ENCODE assay signal across 1 cellular context in genomic region chr20:956330-956951, GRCh38.
TF ChIP-seq lines count a peak whose summit lies in the region.

No MANE protein-coding gene starts in this region.

TF ChIP-seq in HepG2, 621 proteins besides CTCF, POLR2A, EP300 and RAD21 (continued from another document and continues in another):
- TF ChIP-seq ZNF33B (CRISPR knock-in tag; IDR thresholded peaks at IDR 0.05) = 0 out of 2 replicates have a peak, but pooled peaks have one; percentile 67
- TF ChIP-seq ATM (IDR thresholded peaks at IDR 0.05; ENCODE audit: borderline replicate concordance) = no peak
- TF ChIP-seq ZEB1 (IDR thresholded peaks at IDR 0.05; ENCODE audit: insufficient replicate concordance, low read depth) = no peak
- TF ChIP-seq GTF2F1 (IDR thresholded peaks at IDR 0.05; ENCODE audit: low read length) = 0 out of 2 replicates have a peak, but pooled peaks have one; percentile 36
- TF ChIP-seq SMC3 (IDR thresholded peaks at IDR 0.05; ENCODE audit: low read length) = peak; percentile 96
- TF ChIP-seq, protein P1, sequence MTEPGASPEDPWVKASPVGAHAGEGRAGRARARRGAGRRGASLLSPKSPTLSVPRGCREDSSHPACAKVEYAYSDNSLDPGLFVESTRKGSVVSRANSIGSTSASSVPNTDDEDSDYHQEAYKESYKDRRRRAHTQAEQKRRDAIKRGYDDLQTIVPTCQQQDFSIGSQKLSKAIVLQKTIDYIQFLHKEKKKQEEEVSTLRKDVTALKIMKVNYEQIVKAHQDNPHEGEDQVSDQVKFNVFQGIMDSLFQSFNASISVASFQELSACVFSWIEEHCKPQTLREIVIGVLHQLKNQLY (CRISPR knock-in tag; IDR thresholded peaks at IDR 0.05) = no peak
- no peak for TF ChIP-seq FOXC1 (CRISPR knock-in tag; IDR thresholded peaks at IDR 0.05; ENCODE audit: borderline replicate concordance)
- peak; percentile 74; the same call in 1 of the 2 replicates for TF ChIP-seq ZBTB25 (CRISPR knock-in tag; IDR thresholded peaks at IDR 0.05)
- TF ChIP-seq ZNF280B (CRISPR knock-in tag; IDR thresholded peaks at IDR 0.05; ENCODE audit: borderline replicate concordance) = peak; percentile 57; the same call in 1 of the 2 replicates
- TF ChIP-seq FOXA3 (CRISPR knock-in tag; IDR thresholded peaks at IDR 0.05) = peak; percentile 30; the same call in 1 of the 2 replicates
- TF ChIP-seq FOSL1 (CRISPR knock-in tag; IDR thresholded peaks at IDR 0.05; ENCODE audit: borderline replicate concordance) = no peak
- no peak for TF ChIP-seq NR2F1 (CRISPR knock-in tag; IDR thresholded peaks at IDR 0.05)
- no peak for TF ChIP-seq ZFP36L1 (CRISPR knock-in tag; IDR thresholded peaks at IDR 0.05)
- TF ChIP-seq ZNF329 (CRISPR knock-in tag; IDR thresholded peaks at IDR 0.05; ENCODE audit: low read depth) = no peak
- TF ChIP-seq, protein P2, sequence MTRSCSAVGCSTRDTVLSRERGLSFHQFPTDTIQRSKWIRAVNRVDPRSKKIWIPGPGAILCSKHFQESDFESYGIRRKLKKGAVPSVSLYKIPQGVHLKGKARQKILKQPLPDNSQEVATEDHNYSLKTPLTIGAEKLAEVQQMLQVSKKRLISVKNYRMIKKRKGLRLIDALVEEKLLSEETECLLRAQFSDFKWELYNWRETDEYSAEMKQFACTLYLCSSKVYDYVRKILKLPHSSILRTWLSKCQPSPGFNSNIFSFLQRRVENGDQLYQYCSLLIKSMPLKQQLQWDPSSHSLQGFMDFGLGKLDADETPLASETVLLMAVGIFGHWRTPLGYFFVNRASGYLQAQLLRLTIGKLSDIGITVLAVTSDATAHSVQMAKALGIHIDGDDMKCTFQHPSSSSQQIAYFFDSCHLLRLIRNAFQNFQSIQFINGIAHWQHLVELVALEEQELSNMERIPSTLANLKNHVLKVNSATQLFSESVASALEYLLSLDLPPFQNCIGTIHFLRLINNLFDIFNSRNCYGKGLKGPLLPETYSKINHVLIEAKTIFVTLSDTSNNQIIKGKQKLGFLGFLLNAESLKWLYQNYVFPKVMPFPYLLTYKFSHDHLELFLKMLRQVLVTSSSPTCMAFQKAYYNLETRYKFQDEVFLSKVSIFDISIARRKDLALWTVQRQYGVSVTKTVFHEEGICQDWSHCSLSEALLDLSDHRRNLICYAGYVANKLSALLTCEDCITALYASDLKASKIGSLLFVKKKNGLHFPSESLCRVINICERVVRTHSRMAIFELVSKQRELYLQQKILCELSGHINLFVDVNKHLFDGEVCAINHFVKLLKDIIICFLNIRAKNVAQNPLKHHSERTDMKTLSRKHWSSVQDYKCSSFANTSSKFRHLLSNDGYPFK (CRISPR knock-in tag; IDR thresholded peaks at IDR 0.05; ENCODE audit: borderline replicate concordance) = peak; percentile 42; the same call in 1 of the 2 replicates
- TF ChIP-seq, protein P3, sequence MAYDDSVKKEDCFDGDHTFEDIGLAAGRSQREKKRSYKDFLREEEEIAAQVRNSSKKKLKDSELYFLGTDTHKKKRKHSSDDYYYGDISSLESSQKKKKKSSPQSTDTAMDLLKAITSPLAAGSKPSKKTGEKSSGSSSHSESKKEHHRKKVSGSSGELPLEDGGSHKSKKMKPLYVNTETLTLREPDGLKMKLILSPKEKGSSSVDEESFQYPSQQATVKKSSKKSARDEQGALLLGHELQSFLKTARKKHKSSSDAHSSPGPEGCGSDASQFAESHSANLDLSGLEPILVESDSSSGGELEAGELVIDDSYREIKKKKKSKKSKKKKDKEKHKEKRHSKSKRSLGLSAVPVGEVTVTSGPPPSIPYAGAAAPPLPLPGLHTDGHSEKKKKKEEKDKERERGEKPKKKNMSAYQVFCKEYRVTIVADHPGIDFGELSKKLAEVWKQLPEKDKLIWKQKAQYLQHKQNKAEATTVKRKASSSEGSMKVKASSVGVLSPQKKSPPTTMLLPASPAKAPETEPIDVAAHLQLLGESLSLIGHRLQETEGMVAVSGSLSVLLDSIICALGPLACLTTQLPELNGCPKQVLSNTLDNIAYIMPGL (CRISPR knock-in tag; IDR thresholded peaks at IDR 0.05; ENCODE audit: borderline replicate concordance in 1 of 2, low read depth in 1 of 2) = peak; percentile 64 to 79
- TF ChIP-seq SMARCC2 (IDR thresholded peaks at IDR 0.05) = no peak
- no peak for TF ChIP-seq REPIN1 (CRISPR knock-in tag; IDR thresholded peaks at IDR 0.05; ENCODE audit: borderline replicate concordance, low read depth)
- TF ChIP-seq PTBP1 (IDR thresholded peaks at IDR 0.05; ENCODE audit: low read depth, low read length, poor library complexity, severe bottlenecking) = peak; percentile 74
- no peak for TF ChIP-seq TP53 (CRISPR knock-in tag; conservative IDR thresholded peaks at IDR 0.05)
- TF ChIP-seq ZNF10 (CRISPR knock-in tag; IDR thresholded peaks at IDR 0.05; ENCODE audit: borderline replicate concordance, low read depth) = no peak
- peak; percentile 75; the same call in 1 of the 2 replicates for TF ChIP-seq NRL (CRISPR knock-in tag; IDR thresholded peaks at IDR 0.05; ENCODE audit: borderline replicate concordance)
- TF ChIP-seq ZNF382 (CRISPR knock-in tag; IDR thresholded peaks at IDR 0.05; ENCODE audit: borderline replicate concordance) = no peak
- peak; percentile 52; the same call in 1 of the 2 replicates for TF ChIP-seq ZNF547 (CRISPR knock-in tag; IDR thresholded peaks at IDR 0.05)
- peak; percentile 65; the same call in 1 of the 2 replicates for TF ChIP-seq GTF3A (CRISPR knock-in tag; conservative IDR thresholded peaks at IDR 0.05)
- TF ChIP-seq ZNF572 (CRISPR knock-in tag; IDR thresholded peaks at IDR 0.05) = 0 out of 2 replicates have a peak, but pooled peaks have one; percentile 16
- TF ChIP-seq, protein P4, sequence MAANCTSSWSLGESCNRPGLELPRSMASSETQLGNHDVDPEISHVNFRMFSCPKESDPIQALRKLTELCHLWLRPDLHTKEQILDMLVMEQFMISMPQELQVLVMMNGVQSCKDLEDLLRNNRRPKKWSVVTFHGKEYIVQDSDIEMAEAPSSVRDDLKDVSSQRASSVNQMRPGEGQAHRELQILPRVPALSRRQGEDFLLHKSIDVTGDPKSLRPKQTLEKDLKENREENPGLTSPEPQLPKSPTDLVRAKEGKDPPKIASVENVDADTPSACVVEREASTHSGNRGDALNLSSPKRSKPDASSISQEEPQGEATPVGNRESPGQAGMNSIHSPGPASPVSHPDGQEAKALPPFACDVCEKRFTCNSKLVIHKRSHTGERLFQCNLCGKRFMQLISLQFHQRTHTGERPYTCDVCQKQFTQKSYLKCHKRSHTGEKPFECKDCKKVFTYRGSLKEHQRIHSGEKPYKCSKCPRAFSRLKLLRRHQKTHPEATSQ (CRISPR knock-in tag; IDR thresholded peaks at IDR 0.05; ENCODE audit: borderline replicate concordance) = no peak
- TF ChIP-seq ATF2 (CRISPR knock-in tag; IDR thresholded peaks at IDR 0.05) = 0 out of 2 replicates have a peak, but pooled peaks have one; percentile 45
- TF ChIP-seq, protein P5, sequence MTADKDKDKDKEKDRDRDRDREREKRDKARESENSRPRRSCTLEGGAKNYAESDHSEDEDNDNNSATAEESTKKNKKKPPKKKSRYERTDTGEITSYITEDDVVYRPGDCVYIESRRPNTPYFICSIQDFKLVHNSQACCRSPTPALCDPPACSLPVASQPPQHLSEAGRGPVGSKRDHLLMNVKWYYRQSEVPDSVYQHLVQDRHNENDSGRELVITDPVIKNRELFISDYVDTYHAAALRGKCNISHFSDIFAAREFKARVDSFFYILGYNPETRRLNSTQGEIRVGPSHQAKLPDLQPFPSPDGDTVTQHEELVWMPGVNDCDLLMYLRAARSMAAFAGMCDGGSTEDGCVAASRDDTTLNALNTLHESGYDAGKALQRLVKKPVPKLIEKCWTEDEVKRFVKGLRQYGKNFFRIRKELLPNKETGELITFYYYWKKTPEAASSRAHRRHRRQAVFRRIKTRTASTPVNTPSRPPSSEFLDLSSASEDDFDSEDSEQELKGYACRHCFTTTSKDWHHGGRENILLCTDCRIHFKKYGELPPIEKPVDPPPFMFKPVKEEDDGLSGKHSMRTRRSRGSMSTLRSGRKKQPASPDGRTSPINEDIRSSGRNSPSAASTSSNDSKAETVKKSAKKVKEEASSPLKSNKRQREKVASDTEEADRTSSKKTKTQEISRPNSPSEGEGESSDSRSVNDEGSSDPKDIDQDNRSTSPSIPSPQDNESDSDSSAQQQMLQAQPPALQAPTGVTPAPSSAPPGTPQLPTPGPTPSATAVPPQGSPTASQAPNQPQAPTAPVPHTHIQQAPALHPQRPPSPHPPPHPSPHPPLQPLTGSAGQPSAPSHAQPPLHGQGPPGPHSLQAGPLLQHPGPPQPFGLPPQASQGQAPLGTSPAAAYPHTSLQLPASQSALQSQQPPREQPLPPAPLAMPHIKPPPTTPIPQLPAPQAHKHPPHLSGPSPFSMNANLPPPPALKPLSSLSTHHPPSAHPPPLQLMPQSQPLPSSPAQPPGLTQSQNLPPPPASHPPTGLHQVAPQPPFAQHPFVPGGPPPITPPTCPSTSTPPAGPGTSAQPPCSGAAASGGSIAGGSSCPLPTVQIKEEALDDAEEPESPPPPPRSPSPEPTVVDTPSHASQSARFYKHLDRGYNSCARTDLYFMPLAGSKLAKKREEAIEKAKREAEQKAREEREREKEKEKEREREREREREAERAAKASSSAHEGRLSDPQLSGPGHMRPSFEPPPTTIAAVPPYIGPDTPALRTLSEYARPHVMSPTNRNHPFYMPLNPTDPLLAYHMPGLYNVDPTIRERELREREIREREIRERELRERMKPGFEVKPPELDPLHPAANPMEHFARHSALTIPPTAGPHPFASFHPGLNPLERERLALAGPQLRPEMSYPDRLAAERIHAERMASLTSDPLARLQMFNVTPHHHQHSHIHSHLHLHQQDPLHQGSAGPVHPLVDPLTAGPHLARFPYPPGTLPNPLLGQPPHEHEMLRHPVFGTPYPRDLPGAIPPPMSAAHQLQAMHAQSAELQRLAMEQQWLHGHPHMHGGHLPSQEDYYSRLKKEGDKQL (CRISPR knock-in tag; IDR thresholded peaks at IDR 0.05; ENCODE audit: low read depth) = no peak
- no peak for TF ChIP-seq KMT2A (CRISPR knock-in tag; IDR thresholded peaks at IDR 0.05)
- no peak for TF ChIP-seq ZNF333 (CRISPR knock-in tag; IDR thresholded peaks at IDR 0.05; ENCODE audit: borderline replicate concordance)
- no peak for TF ChIP-seq NONO (IDR thresholded peaks at IDR 0.05)
- TF ChIP-seq NONO (CRISPR knock-in tag; conservative IDR thresholded peaks at IDR 0.05) = peak; percentile 91
- peak; percentile 61; the same call in 1 of the 2 replicates for TF ChIP-seq SKIL (CRISPR knock-in tag; IDR thresholded peaks at IDR 0.05; ENCODE audit: borderline replicate concordance)
- peak; percentile 88 for TF ChIP-seq ZNF883 (CRISPR knock-in tag; IDR thresholded peaks at IDR 0.05; ENCODE audit: not compliant biosample characterization)
